Comparison of ENCODE assay signal across 8 cellular contexts in the genomic region with DNA sequence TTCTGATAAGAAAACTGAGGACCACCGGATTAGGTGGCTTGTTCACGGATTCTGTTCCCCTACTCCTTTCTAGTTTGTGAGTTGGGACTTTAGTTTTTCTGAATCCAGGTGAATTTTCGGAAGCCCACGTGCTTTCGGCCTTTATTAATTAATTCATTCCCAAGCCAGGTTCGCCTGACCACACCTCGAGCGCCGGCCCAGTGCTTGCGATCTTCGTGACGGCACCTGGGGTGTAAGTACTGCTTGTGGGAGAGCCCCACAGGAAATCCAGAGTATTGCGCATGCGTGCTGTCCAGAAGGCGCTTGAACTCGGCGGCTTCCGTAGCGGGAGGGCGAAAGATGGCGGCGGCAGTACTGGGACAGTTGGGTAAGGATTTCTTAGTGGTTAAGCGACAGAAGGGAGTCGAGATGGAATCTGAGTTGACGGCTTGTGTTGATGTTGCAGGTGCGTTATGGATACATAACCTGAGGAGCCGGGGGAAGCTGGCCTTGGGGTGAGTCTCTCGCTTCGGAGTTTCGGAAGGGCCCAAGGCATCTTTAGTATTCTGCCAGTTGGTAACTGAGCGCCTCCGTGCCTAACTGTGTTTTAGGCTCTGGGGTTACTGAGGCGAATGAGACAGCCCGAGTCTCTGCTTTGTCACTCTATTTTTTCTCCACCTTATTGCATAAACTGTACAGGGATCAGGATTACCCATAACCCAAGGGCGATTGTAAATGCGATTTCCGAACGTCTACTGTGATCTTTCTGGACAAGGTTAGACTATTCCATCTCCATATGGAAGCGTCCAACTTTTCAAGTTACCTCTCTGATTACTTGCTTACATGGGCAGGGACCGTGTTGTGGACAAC. TPM values are rescaled to one million over a fixed set of nuclear protein-coding genes. Genes with fewer than 3 reads are reported as not detected.
DNase-seq lines count a peak whose midpoint lies in the region; ATAC-seq and TF ChIP-seq lines count a peak whose summit lies in the region.

A gene (plus strand): TSS at position 302 of the 849 bp plus-strand sequence. CDS start 38 bp downstream, at position 340.

- peak; percentile 44 for ATAC-seq in HG02588 (IDR thresholded peaks at IDR 0.05; ENCODE audit: unreplicated experiment)
- ATAC-seq in SK-N-SH treated with all-trans-retinoic acid at 6 μM for 48 hours = peak; percentile 76

- peak; percentile 92 for DNase-seq in GM06990 (ENCODE audit: extremely low read depth, insufficient read length)
- DNase-seq in NCI-H1092 treated with DMSO at 0.1 percent for 48 hours (lab: John Stamatoyannopoulos, UW) = peak; percentile 88
- DNase-seq in glomerular endothelial cell (ENCODE audit: extremely low read depth, low read depth, low spot score) = peak; percentile 77
- peak; percentile 14 to 95 (median 85) for DNase-seq in nucleus accumbens (lab: John Stamatoyannopoulos, UW)
- peak; percentile 97 for DNase-seq in superior temporal gyrus (ENCODE audit: extremely low spot score)

- H3K4me3 Mint-ChIP-seq in activated naive CD4-positive, alpha-beta T cell treated with anti-CD3 and anti-CD28 coated beads, Interleukin-2, amount 50 U/mL, for 24 hours = peak within 1 kb of the TSS; percentile 99

- TF ChIP-seq CTCF in GM06990 (IDR thresholded peaks at IDR 0.05; ENCODE audit: insufficient read depth, low read length, poor library complexity, severe bottlenecking) = no peak

- H3K27me3 Mint-ChIP-seq in activated naive CD4-positive, alpha-beta T cell treated with anti-CD3 and anti-CD28 coated beads, Interleukin-2, amount 50 U/mL, for 24 hours = no peaks in the 10 kb centered on the region

- H3K27me3 ChIP-seq in GM06990 (replicated peaks; ENCODE audit: control insufficient read depth, insufficient read depth, low read length) = no peaks in the 10 kb centered on the region

- peaks cover 2% of the 10 kb centered on the region; the same call in 1 of the 2 replicates for H3K36me3 ChIP-seq in GM06990 (ENCODE audit: control insufficient read depth, insufficient read depth, low read length)

- peaks cover 50% of the 10 kb centered on the region for H3K4me1 Mint-ChIP-seq in activated naive CD4-positive, alpha-beta T cell treated with anti-CD3 and anti-CD28 coated beads, Interleukin-2, amount 50 U/mL, for 24 hours

- H3K9me3 Mint-ChIP-seq in activated naive CD4-positive, alpha-beta T cell treated with anti-CD3 and anti-CD28 coated beads, Interleukin-2, amount 50 U/mL, for 24 hours = no peaks in the 10 kb centered on the region

- peaks cover 2% of the 10 kb centered on the region for H3K36me3 Mint-ChIP-seq in activated naive CD4-positive, alpha-beta T cell treated with anti-CD3 and anti-CD28 coated beads, Interleukin-2, amount 50 U/mL, for 24 hours

- peak within 1 kb of the TSS; percentile 91 for H3K4me3 ChIP-seq in GM06990 (replicated peaks; ENCODE audit: low read depth, low read length)

- H3K27ac Mint-ChIP-seq in activated naive CD4-positive, alpha-beta T cell treated with anti-CD3 and anti-CD28 coated beads, Interleukin-2, amount 50 U/mL, for 24 hours = peak within 1 kb of the TSS; percentile 97

TF ChIP-seq in SK-N-SH treated with all-trans-retinoic acid at 6 μM for 48 hours, 23 proteins besides CTCF, POLR2A, EP300 and RAD21:
- TF ChIP-seq TCF4 (CRISPR knock-in tag; IDR thresholded peaks at IDR 0.05; ENCODE audit: borderline replicate concordance) (no peak), ZFP30 (CRISPR knock-in tag; IDR thresholded peaks at IDR 0.05) (no peak), CSDC2 (CRISPR knock-in tag; IDR thresholded peaks at IDR 0.05) (no peak), ISL1 (CRISPR knock-in tag; IDR thresholded peaks at IDR 0.05) (no peak), GLIS3 (CRISPR knock-in tag; IDR thresholded peaks at IDR 0.05) (no peak), ZNF70 (CRISPR knock-in tag; IDR thresholded peaks at IDR 0.05) (no peak)
- TF ChIP-seq, protein P1, sequence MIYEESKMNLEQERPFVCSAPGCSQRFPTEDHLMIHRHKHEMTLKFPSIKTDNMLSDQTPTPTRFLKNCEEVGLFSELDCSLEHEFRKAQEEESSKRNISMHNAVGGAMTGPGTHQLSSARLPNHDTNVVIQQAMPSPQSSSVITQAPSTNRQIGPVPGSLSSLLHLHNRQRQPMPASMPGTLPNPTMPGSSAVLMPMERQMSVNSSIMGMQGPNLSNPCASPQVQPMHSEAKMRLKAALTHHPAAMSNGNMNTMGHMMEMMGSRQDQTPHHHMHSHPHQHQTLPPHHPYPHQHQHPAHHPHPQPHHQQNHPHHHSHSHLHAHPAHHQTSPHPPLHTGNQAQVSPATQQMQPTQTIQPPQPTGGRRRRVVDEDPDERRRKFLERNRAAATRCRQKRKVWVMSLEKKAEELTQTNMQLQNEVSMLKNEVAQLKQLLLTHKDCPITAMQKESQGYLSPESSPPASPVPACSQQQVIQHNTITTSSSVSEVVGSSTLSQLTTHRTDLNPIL (CRISPR knock-in tag; IDR thresholded peaks at IDR 0.05; ENCODE audit: low read depth) = no peak
- TF ChIP-seq, protein P2, sequence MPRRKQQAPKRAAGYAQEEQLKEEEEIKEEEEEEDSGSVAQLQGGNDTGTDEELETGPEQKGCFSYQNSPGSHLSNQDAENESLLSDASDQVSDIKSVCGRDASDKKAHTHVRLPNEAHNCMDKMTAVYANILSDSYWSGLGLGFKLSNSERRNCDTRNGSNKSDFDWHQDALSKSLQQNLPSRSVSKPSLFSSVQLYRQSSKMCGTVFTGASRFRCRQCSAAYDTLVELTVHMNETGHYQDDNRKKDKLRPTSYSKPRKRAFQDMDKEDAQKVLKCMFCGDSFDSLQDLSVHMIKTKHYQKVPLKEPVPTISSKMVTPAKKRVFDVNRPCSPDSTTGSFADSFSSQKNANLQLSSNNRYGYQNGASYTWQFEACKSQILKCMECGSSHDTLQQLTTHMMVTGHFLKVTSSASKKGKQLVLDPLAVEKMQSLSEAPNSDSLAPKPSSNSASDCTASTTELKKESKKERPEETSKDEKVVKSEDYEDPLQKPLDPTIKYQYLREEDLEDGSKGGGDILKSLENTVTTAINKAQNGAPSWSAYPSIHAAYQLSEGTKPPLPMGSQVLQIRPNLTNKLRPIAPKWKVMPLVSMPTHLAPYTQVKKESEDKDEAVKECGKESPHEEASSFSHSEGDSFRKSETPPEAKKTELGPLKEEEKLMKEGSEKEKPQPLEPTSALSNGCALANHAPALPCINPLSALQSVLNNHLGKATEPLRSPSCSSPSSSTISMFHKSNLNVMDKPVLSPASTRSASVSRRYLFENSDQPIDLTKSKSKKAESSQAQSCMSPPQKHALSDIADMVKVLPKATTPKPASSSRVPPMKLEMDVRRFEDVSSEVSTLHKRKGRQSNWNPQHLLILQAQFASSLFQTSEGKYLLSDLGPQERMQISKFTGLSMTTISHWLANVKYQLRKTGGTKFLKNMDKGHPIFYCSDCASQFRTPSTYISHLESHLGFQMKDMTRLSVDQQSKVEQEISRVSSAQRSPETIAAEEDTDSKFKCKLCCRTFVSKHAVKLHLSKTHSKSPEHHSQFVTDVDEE (CRISPR knock-in tag; IDR thresholded peaks at IDR 0.05) = no peak

RNA-seq across cellular contexts. Expression of the gene that starts here (rescaled TPM):
- total RNA-seq in glomerular endothelial cell = 34.2 and 40.6 TPM in 2 replicates

Comparison
In these comparisons a context has a peak if more than half of its experiments do, and no peak if none do; other contexts are left out.
1. Peak in every context shown above with its lines: DNase-seq, ATAC-seq and H3K4me3 ChIP-seq.